In genomic region chr3:156449712-156450574, GRCh38 we compare ENCODE assay signal across 8 cellular contexts.
DNase-seq lines count a peak whose midpoint lies in the region; ATAC-seq and TF ChIP-seq lines count a peak whose summit lies in the region.

No MANE protein-coding gene starts in this region.

- no peak overlapping the region for H3K4me3 ChIP-seq in IMR-90 (ENCODE audit: insufficient read depth, low read depth, low read length)

- H3K27me3 ChIP-seq in IMR-90 (ENCODE audit: control insufficient read depth, insufficient read depth, low read length) = peaks cover 6% of the 10 kb centered on the region

- H3K27ac Mint-ChIP-seq in glutamatergic neuron (ENCODE audit: unreplicated experiment) = no peak overlapping the region

- no peaks in the 10 kb centered on the region for H3K27me3 Mint-ChIP-seq in glutamatergic neuron (ENCODE audit: unreplicated experiment)

- no peak overlapping the region for H2AFZ ChIP-seq in IMR-90 (replicated peaks; ENCODE audit: low read length, poor library complexity)

- no peak overlapping the region for H3K4me2 ChIP-seq in IMR-90 (ENCODE audit: low read depth, low read length)

- TF ChIP-seq CTCF in IMR-90 (conservative IDR thresholded peaks at IDR 0.05; ENCODE audit: low read depth, low read length) (peak; percentile 53), glutamatergic neuron (IDR thresholded peaks at IDR 0.05; ENCODE audit: partially characterized antibody, unreplicated experiment) (peak; percentile 53)

- peak; percentile 35 for TF ChIP-seq RAD21 in IMR-90 (IDR thresholded peaks at IDR 0.05; ENCODE audit: low read length)

- H3K4me3 Mint-ChIP-seq in glutamatergic neuron (ENCODE audit: unreplicated experiment) = no peak overlapping the region

- no peaks in the 10 kb centered on the region for H3K79me1 ChIP-seq in IMR-90 (ENCODE audit: low read depth in 1 of 2, low read length in 2 of 2)

- DNase-seq in CD1c-positive myeloid dendritic cell (ENCODE audit: extremely low spot score) (peak; percentile 22), IMR-90 (peak; percentile 30), SKM-1 (lab: John Stamatoyannopoulos, UW; ENCODE audit: unreplicated experiment) (peak; percentile 20), glutamatergic neuron (no peak), superior temporal gyrus (ENCODE audit: extremely low spot score) (peak; percentile 71), NCI-H1436 (lab: John Stamatoyannopoulos, UW) (no peak), middle frontal gyrus (ENCODE audit: extremely low spot score, low spot score) (no peak)

- no peak overlapping the region for H4K8ac ChIP-seq in IMR-90 (ENCODE audit: low read depth in 2 of 2, low read length in 2 of 2)

- no peaks in the 10 kb centered on the region for H3K9me3 Mint-ChIP-seq in glutamatergic neuron (ENCODE audit: unreplicated experiment)

- H2BK20ac ChIP-seq in IMR-90 (ENCODE audit: low read depth, low read length) = no peak overlapping the region

- H2AK9ac ChIP-seq in IMR-90 (replicated peaks; ENCODE audit: low read depth, low read length, poor library complexity) = no peak overlapping the region

- no peak overlapping the region for H3K4ac ChIP-seq in IMR-90 (ENCODE audit: low read depth, low read length)

- intact Hi-C loops in IMR-90 (cut with micrococcal nuclease) = loop anchor here (2.0 kb wide), 1 partner anchor 299 kb away; no protein-coding TSS in a partner anchor

- no peak overlapping the region for H3K18ac ChIP-seq in IMR-90 (ENCODE audit: low read depth, low read length)

- H4K91ac ChIP-seq in IMR-90 (ENCODE audit: insufficient read depth, low read depth, low read length) = no peak overlapping the region

- no peaks in the 10 kb centered on the region for H3K36me3 Mint-ChIP-seq in glutamatergic neuron (ENCODE audit: unreplicated experiment)

- H3K27ac ChIP-seq in IMR-90 (ENCODE audit: insufficient read depth, low read length) = no peak overlapping the region

- in situ Hi-C loops in IMR-90 (cut with MboI; ENCODE audit: low sequenced_read_pairs) = no loop called here

- ATAC-seq in GM18907 (IDR thresholded peaks at IDR 0.05; ENCODE audit: unreplicated experiment) (peak; percentile 60), IMR-90 (ENCODE audit: low read depth) (peak; percentile 74)

- H4K5ac ChIP-seq in IMR-90 (ENCODE audit: low read depth, low read length) = no peak overlapping the region

- H2BK15ac ChIP-seq in IMR-90 (ENCODE audit: low read depth, low read length) = no peak overlapping the region

- H3K14ac ChIP-seq in IMR-90 (replicated peaks; ENCODE audit: low read depth, low read length) = no peak overlapping the region

- no peak overlapping the region for H3K56ac ChIP-seq in IMR-90 (ENCODE audit: extremely low read depth, insufficient read depth, low read length)

- dilution Hi-C loops in IMR-90 (cut with HindIII; ENCODE audit: low sequenced_read_pairs, unreplicated experiment) = no loop called here

- peaks cover 5% of the 10 kb centered on the region for H3K4me1 Mint-ChIP-seq in glutamatergic neuron (ENCODE audit: low read depth, unreplicated experiment)

- no peak overlapping the region for H2AK5ac ChIP-seq in IMR-90 (ENCODE audit: low read depth, low read length)

- peaks cover 2% of the 10 kb centered on the region; the same call in 1 of the 2 replicates for H3K9me1 ChIP-seq in IMR-90 (ENCODE audit: insufficient read depth, low read length)

- no peak for TF ChIP-seq POLR2A in IMR-90 (IDR thresholded peaks at IDR 0.05; ENCODE audit: low read depth, low read length)

- no peaks in the 10 kb centered on the region for H3K36me3 ChIP-seq in IMR-90 (ENCODE audit: control insufficient read depth, insufficient read depth, low read length)

- CTCF ChIA-PET in IMR-90 (lab: Yijun Ruan, JAX) = interaction anchor here (0.6 to 2.6 kb wide), 20 partner anchors 9 to 301 kb away, joined by 3 to 12 read pairs (median 4); no protein-coding TSS in a partner anchor

- H3K23ac ChIP-seq in IMR-90 (ENCODE audit: low read depth, low read length) = no peak overlapping the region

- no peak overlapping the region for H2BK120ac ChIP-seq in IMR-90 (ENCODE audit: low read depth, low read length)

- no peaks in the 10 kb centered on the region for H3K4me1 ChIP-seq in IMR-90 (ENCODE audit: control insufficient read depth, insufficient read depth, low read length)

- H2BK5ac ChIP-seq in IMR-90 (ENCODE audit: low read depth, low read length, poor library complexity, severe bottlenecking) = no peak overlapping the region

- WGBS in IMR-90 (ENCODE audit: extremely low coverage in 2 of 2, insufficient read length in 1 of 2), 2 experiments = no CpG with 5 or more reads among the region's 2 CpGs

- no peaks in the 10 kb centered on the region for H3K9me3 ChIP-seq in IMR-90 (ENCODE audit: control insufficient read depth, insufficient read depth, low read length)

- H3K9ac ChIP-seq in IMR-90 (ENCODE audit: low read depth, low read length) = no peak overlapping the region

- no TSS peak for BruUV-seq in IMR-90 (replicated peaks; lab: Mats Ljungman, UMichigan)

- no peaks in the 10 kb centered on the region for H4K20me1 ChIP-seq in IMR-90 (ENCODE audit: insufficient read depth, low read length)

- POLR2A ChIA-PET in IMR-90 (lab: Charles Lee; ENCODE audit: unreplicated experiment) = no interaction called here

TF ChIP-seq in IMR-90, 13 proteins besides CTCF, POLR2A, EP300 and RAD21:
- no peak for TF ChIP-seq MXI1 (IDR thresholded peaks at IDR 0.05; ENCODE audit: borderline replicate concordance, low read depth, low read length)
- TF ChIP-seq BHLHE40 (IDR thresholded peaks at IDR 0.05; ENCODE audit: low read depth, low read length) = no peak
- TF ChIP-seq CHD1 (IDR thresholded peaks at IDR 0.05; ENCODE audit: low read depth, low read length) = no peak
- peak; percentile 62 for TF ChIP-seq MAFK (IDR thresholded peaks at IDR 0.05; ENCODE audit: low read depth, low read length)
- TF ChIP-seq NFE2L2 (IDR thresholded peaks at IDR 0.05; ENCODE audit: low read depth, low read length) = no peak
- TF ChIP-seq USF2 (IDR thresholded peaks at IDR 0.05; ENCODE audit: low read depth, low read length) = no peak
- TF ChIP-seq RCOR1 (IDR thresholded peaks at IDR 0.05; ENCODE audit: insufficient replicate concordance, low read length) = no peak
- TF ChIP-seq SMC3 (IDR thresholded peaks at IDR 0.05; ENCODE audit: low read depth, low read length) = peak; percentile 34; the same call in 1 of the 2 replicates
- no peak for TF ChIP-seq MAZ (IDR thresholded peaks at IDR 0.05; ENCODE audit: borderline replicate concordance, low read depth, low read length)
- no peak for TF ChIP-seq FOS (IDR thresholded peaks at IDR 0.05; ENCODE audit: low read depth, low read length)
- no peak for TF ChIP-seq RFX5 (IDR thresholded peaks at IDR 0.05; ENCODE audit: low read depth, low read length)
- TF ChIP-seq ELK1 (IDR thresholded peaks at IDR 0.05; ENCODE audit: borderline replicate concordance, low read depth, low read length) = no peak
- no peak for TF ChIP-seq CEBPB (IDR thresholded peaks at IDR 0.05; ENCODE audit: low read depth, low read length)

Comparison
In these comparisons a context has a peak if more than half of its experiments do, and no peak if none do; other contexts are left out.
1. DNase-seq: peak in CD1c-positive myeloid dendritic cell (single experiment), IMR-90 (single experiment), SKM-1 (single experiment) and superior temporal gyrus (single experiment); none in glutamatergic neuron (single experiment), NCI-H1436 (single experiment) and middle frontal gyrus (single experiment).